In the genomic region with DNA sequence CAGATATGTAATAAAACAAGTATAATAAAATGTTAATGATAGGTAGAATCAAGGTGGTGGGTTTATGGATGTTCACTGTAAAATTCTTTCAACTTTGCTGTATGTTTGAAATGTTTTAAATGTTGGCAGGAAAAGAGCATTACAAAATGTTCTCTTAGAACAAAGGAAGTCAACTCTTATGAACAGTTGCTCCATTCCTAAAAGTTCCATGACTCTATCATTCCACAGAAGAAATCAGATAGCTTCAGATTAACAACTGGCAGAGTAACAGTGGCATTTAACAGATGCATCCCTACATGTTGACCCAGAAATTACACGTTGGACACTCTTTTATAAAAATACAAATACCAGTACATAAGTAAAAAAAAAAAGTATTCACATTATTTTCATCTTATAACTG, we compare ENCODE assay signal across 1 cellular context.
TF ChIP-seq lines count a peak whose summit lies in the region.

No MANE protein-coding gene starts in this region.

TF ChIP-seq in GM23338, 12 proteins besides CTCF, POLR2A, EP300 and RAD21 (continued from another document):
- no peak for TF ChIP-seq ETS1 (IDR thresholded peaks at IDR 0.05)
- TF ChIP-seq EZH2phosphoT487 (IDR thresholded peaks at IDR 0.05; ENCODE audit: unreplicated experiment), result no peak
